In genomic region chr7:151925446-151926335, GRCh38 we compare ENCODE assay signal across 7 cellular contexts. TPM values are rescaled to one million over a fixed set of nuclear protein-coding genes. Genes with fewer than 3 reads are reported as not detected.
A peak's percentile ranks its signal among the peaks of the same experiment; 100 is the strongest.
DNase-seq lines count a peak whose midpoint lies in the region; ATAC-seq and TF ChIP-seq lines count a peak whose summit lies in the region.

No MANE protein-coding gene starts in this region.

- TF ChIP-seq CTCF in ovary (IDR thresholded peaks at IDR 0.05), result no peak

- TF ChIP-seq POLR2A in ovary (IDR thresholded peaks at IDR 0.05), result no peak

- peaks cover 19% of the 10 kb centered on the region for H3K4me1 Mint-ChIP-seq in activated CD4-positive, alpha-beta memory T cell treated with anti-CD3 and anti-CD28 coated beads for 36 hours (ENCODE audit: low read depth)
- H3K4me1 Mint-ChIP-seq in memory B cell, result peaks cover 7% of the 10 kb centered on the region

- H3K4me3 ChIP-seq in ovary, result no peak overlapping the region

- H3K9me3 Mint-ChIP-seq in activated CD4-positive, alpha-beta memory T cell treated with anti-CD3 and anti-CD28 coated beads for 36 hours, result no peaks in the 10 kb centered on the region
- no peaks in the 10 kb centered on the region for H3K9me3 Mint-ChIP-seq in memory B cell

- peak; percentile 61 for ATAC-seq in GM18868 (IDR thresholded peaks at IDR 0.05; ENCODE audit: unreplicated experiment)
- peak; percentile 79 for ATAC-seq in memory B cell (ENCODE audit: low read depth)
- ATAC-seq in HG02973 (IDR thresholded peaks at IDR 0.05; ENCODE audit: unreplicated experiment), result no peak
- no peak for ATAC-seq in HG03460 (IDR thresholded peaks at IDR 0.05; ENCODE audit: unreplicated experiment)

- peak; percentile 75 for DNase-seq in Kasumi-1 (lab: John Stamatoyannopoulos, UW)
- DNase-seq in activated CD4-positive, alpha-beta memory T cell treated with anti-CD3 and anti-CD28 coated beads for 36 hours, result peak; percentile 56
- no peak for DNase-seq in memory B cell (ENCODE audit: low spot score in 2 of 2)
- DNase-seq in ovary, result no peak

- H3K4me1 ChIP-seq in ovary (ENCODE audit: insufficient read depth), result no peaks in the 10 kb centered on the region

- no peak overlapping the region for H3K27ac ChIP-seq in ovary

- WGBS in ovary, 3 donors, result 73 to 81% (median 76%) methylated on average over 22 of the region's 22 CpGs

- peak overlapping the region; percentile 76 for H3K27ac Mint-ChIP-seq in activated CD4-positive, alpha-beta memory T cell treated with anti-CD3 and anti-CD28 coated beads for 36 hours
- H3K27ac Mint-ChIP-seq in memory B cell, result peak overlapping the region; percentile 88

- no peak overlapping the region for H3K4me3 Mint-ChIP-seq in activated CD4-positive, alpha-beta memory T cell treated with anti-CD3 and anti-CD28 coated beads for 36 hours
- H3K4me3 Mint-ChIP-seq in memory B cell, result peak overlapping the region; percentile 82

- no peaks in the 10 kb centered on the region for H3K36me3 ChIP-seq in ovary

- H3K27me3 Mint-ChIP-seq in activated CD4-positive, alpha-beta memory T cell treated with anti-CD3 and anti-CD28 coated beads for 36 hours, result peaks cover 23% of the 10 kb centered on the region
- H3K27me3 Mint-ChIP-seq in memory B cell, result peaks cover 15% of the 10 kb centered on the region

- no peaks in the 10 kb centered on the region for H3K9me3 ChIP-seq in ovary

- TF ChIP-seq EP300 in ovary (IDR thresholded peaks at IDR 0.05), result no peak

- no peaks in the 10 kb centered on the region for H3K27me3 ChIP-seq in ovary

- no peaks in the 10 kb centered on the region for H3K36me3 Mint-ChIP-seq in activated CD4-positive, alpha-beta memory T cell treated with anti-CD3 and anti-CD28 coated beads for 36 hours
- H3K36me3 Mint-ChIP-seq in memory B cell, result no peaks in the 10 kb centered on the region

- CTCF ChIA-PET in activated CD4-positive, alpha-beta memory T cell treated with anti-CD3 and anti-CD28 coated beads for 36 hours (lab: Charles Lee), result interaction anchor here (1.2 kb wide), 1 partner anchor 49 kb away, joined by 3 read pairs; the partner anchor contains the start of gene PRKAG2

- POLR2A ChIA-PET in activated CD4-positive, alpha-beta memory T cell treated with anti-CD3 and anti-CD28 coated beads for 36 hours (lab: Charles Lee), result no interaction called here

- intact Hi-C loops in activated CD4-positive, alpha-beta memory T cell treated with anti-CD3 and anti-CD28 coated beads for 36 hours (cut with micrococcal nuclease), result no loop called here
- intact Hi-C loops in ovary (cut with DNase I), result no loop called here

RNA-seq across cellular contexts. Expression of gene GALNTL5, which starts 30.6 kb away (rescaled TPM):
- total RNA-seq in activated CD4-positive, alpha-beta memory T cell treated with anti-CD3 and anti-CD28 coated beads for 36 hours, result not detected
- not detected for total RNA-seq in ovary
- not detected for polyA plus RNA-seq in ovary

RNA-seq across cellular contexts. Expression of gene PRKAG2, which starts 48.8 kb away (rescaled TPM):
- 10 to 100 TPM; 23.5 to 25.6 TPM for total RNA-seq in activated CD4-positive, alpha-beta memory T cell treated with anti-CD3 and anti-CD28 coated beads for 36 hours
- total RNA-seq in ovary, result 10 to 100 TPM in 6 of 7 donors, 1 to 10 TPM in 1; 9.3 to 37.7 (median 22.6) TPM
- 10 to 100 TPM; 14.6 to 32.1 TPM for polyA plus RNA-seq in ovary

Comparison
In these comparisons a context has a peak if more than half of its experiments do, and no peak if none do; other contexts are left out.
1. ATAC-seq: peak in GM18868 (single experiment) and memory B cell (single experiment); none in HG02973 (single experiment) and HG03460 (single experiment).
2. DNase-seq: peak in Kasumi-1 (2 of 2) and activated CD4-positive, alpha-beta memory T cell treated with anti-CD3 and anti-CD28 coated beads for 36 hours (single experiment); none in memory B cell (0 of 2) and ovary (0 of 5).